Comparison of ENCODE assay signal across 8 cellular contexts in the genomic region with DNA sequence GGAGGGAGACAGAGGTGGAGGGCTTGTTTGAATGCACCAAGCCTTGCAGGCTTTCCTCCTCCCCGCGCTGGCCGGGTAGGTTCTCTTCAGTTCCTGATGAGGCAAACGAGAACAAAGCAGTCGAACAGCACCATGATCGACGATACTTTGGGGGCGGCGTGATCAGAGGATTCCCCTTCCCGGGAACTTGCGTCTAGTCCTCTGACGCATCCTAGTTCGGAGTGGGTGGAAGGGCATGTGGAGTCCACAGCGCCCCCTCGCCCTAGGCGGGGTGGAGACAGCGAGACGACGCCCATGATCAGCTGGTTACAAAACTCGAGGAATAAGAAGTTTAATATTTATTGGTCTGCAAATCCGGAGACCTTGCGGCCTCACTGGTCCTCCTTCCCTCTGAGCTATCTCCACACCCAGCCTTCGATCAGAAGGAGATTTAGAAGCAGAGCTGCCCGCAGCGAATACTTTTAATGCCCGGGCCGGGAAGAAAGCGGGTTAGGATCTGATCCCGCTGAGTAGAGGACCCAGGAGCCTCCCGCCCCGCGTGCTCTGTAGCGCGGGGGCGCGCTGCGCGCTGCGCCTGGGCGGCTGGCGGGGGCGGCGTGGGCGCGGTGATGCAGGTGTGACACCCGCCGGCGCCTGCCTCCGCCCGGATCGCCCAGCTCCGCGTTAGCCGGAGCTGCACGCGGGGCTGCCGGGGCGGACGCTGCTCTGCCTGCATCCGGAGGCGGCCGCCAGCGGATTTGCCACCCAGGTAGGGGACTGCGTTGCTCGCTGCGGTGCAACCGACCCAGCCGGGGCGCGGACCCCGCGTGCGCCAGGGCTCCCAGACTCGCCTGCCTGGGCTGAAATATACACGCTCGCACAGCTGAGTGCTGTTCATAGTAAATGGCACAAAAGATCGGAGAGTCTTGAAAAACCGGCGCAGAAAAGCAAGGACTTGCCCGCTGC. TPM values are rescaled to one million over a fixed set of nuclear protein-coding genes. Genes with fewer than 3 reads are reported as not detected.
DNase-seq lines count a peak whose midpoint lies in the region; ATAC-seq, FAIRE-seq and TF ChIP-seq lines count a peak whose summit lies in the region.

A gene with protein sequence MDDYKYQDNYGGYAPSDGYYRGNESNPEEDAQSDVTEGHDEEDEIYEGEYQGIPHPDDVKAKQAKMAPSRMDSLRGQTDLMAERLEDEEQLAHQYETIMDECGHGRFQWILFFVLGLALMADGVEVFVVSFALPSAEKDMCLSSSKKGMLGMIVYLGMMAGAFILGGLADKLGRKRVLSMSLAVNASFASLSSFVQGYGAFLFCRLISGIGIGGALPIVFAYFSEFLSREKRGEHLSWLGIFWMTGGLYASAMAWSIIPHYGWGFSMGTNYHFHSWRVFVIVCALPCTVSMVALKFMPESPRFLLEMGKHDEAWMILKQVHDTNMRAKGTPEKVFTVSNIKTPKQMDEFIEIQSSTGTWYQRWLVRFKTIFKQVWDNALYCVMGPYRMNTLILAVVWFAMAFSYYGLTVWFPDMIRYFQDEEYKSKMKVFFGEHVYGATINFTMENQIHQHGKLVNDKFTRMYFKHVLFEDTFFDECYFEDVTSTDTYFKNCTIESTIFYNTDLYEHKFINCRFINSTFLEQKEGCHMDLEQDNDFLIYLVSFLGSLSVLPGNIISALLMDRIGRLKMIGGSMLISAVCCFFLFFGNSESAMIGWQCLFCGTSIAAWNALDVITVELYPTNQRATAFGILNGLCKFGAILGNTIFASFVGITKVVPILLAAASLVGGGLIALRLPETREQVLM (plus strand): TSS at position 642 of the 945 bp plus-strand sequence. CDS start 126,007 bp downstream, outside the sequence.

- H3K9me3 ChIP-seq in testis = no peaks in the 10 kb centered on the region

- no peak for TF ChIP-seq POLR2A in testis (IDR thresholded peaks at IDR 0.05)

- peak within 1 kb of the TSS; percentile 82 for H3K4me3 Mint-ChIP-seq in neural crest cell

- H3K27ac Mint-ChIP-seq in neural crest cell (ENCODE audit: unreplicated experiment) = no peak within 1 kb of the TSS

- H3K4me3 ChIP-seq in fibroblast of pulmonary artery (replicated peaks; ENCODE audit: low read depth, low read length) (peak within 1 kb of the TSS; percentile 46), testis (peak within 1 kb of the TSS; percentile 24 to 38)

- H3K4me1 Mint-ChIP-seq in neural crest cell = peaks cover 11% of the 10 kb centered on the region

- 0% methylated on average over 34 to 80 of the region's 80 CpGs for WGBS in testis, 2 donors

- no peak for FAIRE-seq in D721Med (lab: Jason Lieb, UNC)

- TF ChIP-seq CTCF in D721Med (IDR thresholded peaks at IDR 0.05; ENCODE audit: insufficient read depth, missing control alignments) (peak; percentile 29), fibroblast of pulmonary artery (IDR thresholded peaks at IDR 0.05; ENCODE audit: low read length, missing control alignments) (peak; percentile 5), neural crest cell (conservative IDR thresholded peaks at IDR 0.05) (peak; percentile 34), testis (IDR thresholded peaks at IDR 0.05) (no peak)

- H3K4me1 ChIP-seq in testis = no peaks in the 10 kb centered on the region

- DNase-seq in D721Med (ENCODE audit: insufficient read length, low spot score) (no peak), H4 (ENCODE audit: low spot score) (peak; percentile 16), NCI-H524 (lab: John Stamatoyannopoulos, UW) (peak; percentile 53 to 74), activated T-helper 1 cell treated with Interleukin-2 at 50 U/mL for 16 hours (ENCODE audit: low read depth) (peak; percentile 22), fibroblast of pulmonary artery (ENCODE audit: low read depth) (peak; percentile 20), neural crest cell (ENCODE audit: low read depth, low spot score) (peak; percentile 25), testis (peak; percentile 31)

- peaks cover 94% of the 10 kb centered on the region for H3K27me3 Mint-ChIP-seq in neural crest cell (ENCODE audit: low read depth)

- H3K36me3 Mint-ChIP-seq in neural crest cell (ENCODE audit: low read depth) = peaks cover 3% of the 10 kb centered on the region

- H3K27me3 ChIP-seq in testis = no peaks in the 10 kb centered on the region

- H3K27ac ChIP-seq in testis = no peak within 1 kb of the TSS

- ATAC-seq in HG03025 (IDR thresholded peaks at IDR 0.05; ENCODE audit: low FRiP score, unreplicated experiment) = no peak

- no peaks in the 10 kb centered on the region for H3K36me3 ChIP-seq in testis (ENCODE audit: low read depth, missing control alignments)

- H3K9me3 Mint-ChIP-seq in neural crest cell = no peaks in the 10 kb centered on the region

- intact Hi-C loops in testis (cut with DNase I; ENCODE audit: low total_unique reads) = no loop called here

RNA-seq across cellular contexts. Expression of the gene that starts here (rescaled TPM):
- total RNA-seq in H4 (2014; rRNA removed; shearing (Covaris generic)) = 0.04 TPM in 1 of 2 replicates, not detected in the other
- total RNA-seq in neural crest cell = not detected in 2 replicates
- total RNA-seq in testis = 1 to 10 TPM; 1.6 to 1.7 TPM
- polyA plus RNA-seq in testis (ENCODE audit: insufficient read depth, low read depth, low replicate concordance) = 1.7 TPM

Comparison
In these comparisons a context has a peak if more than half of its experiments do, and no peak if none do; other contexts are left out.
1. Peak in DNase-seq in H4; RNA of the gene not detected or under 1 TPM.
2. Peak in DNase-seq in neural crest cell; RNA of the gene not detected or under 1 TPM.
3. CTCF ChIP-seq: peak in D721Med (single experiment), fibroblast of pulmonary artery (single experiment) and neural crest cell (single experiment); none in testis (0 of 3).